ENCODE assay signal across 2 cellular contexts in the genomic region with DNA sequence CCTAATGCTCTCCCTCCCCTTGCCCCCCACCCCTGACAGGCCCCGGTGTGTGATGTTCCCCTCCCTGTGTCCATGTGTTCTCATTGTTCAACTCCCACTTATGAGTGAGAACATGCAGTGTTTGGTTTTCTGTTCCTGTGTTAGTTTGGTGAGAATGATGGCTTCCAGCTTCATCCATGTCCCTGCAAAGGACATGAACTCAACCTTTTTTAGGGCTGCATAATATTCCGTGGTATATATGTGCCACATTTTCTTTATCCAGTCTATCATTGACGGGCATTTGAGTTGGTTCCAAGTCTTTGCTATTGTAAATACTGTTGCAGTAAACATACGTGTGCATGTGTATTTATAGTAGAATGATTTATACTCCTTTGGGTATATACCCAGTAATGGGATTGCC.
DNase-seq lines count a peak whose midpoint lies in the region; ATAC-seq, FAIRE-seq and TF ChIP-seq lines count a peak whose summit lies in the region.
"Not testable (repeated sequence)": the region's sequence is repeated elsewhere in the genome, so short reads cannot be mapped to it uniquely, and the experiment has no call there.

No MANE protein-coding gene starts in this region.

- H2AFZ ChIP-seq in K562 (ENCODE audit: low read depth, low read length), result not testable (repeated sequence)

- FAIRE-seq in K562 (lab: Jason Lieb, UNC), result not testable (repeated sequence)

- H3K4me1 ChIP-seq in HEK293 (ENCODE audit: control insufficient read depth, insufficient read depth, low read length); K562 (replicated peaks in 1 of 2; ENCODE audit: control insufficient read depth in 2 of 2, insufficient read depth in 2 of 2, low read length in 2 of 2): not testable (repeated sequence)

- CTCF ChIA-PET in HEK293 (lab: Yijun Ruan, JAX); K562 (lab: Yijun Ruan, JAX; ENCODE audit: low intra/inter-chr PET ratio): not testable (repeated sequence)

- not testable (repeated sequence) for ATAC-seq in K562

- H3K27ac ChIP-seq in HEK293 (ENCODE audit: extremely low read depth, low read depth, low read length); K562 (ENCODE audit: extremely low read depth, low read depth, low read length): not testable (repeated sequence)

- POLR2A ChIA-PET in HEK293 (lab: Yijun Ruan, JAX); K562 (lab: Yijun Ruan, JAX): not testable (repeated sequence)

- TF ChIP-seq POLR2A in K562 (conservative IDR thresholded peaks at IDR 0.05), result not testable (repeated sequence)

- 0% methylated on average over 3 of the region's 4 CpGs for WGBS in K562 (ENCODE audit: insufficient coverage, low coverage, missing lambda C conversion rate)

- not testable (repeated sequence) for H3K36me3 ChIP-seq in HEK293 (ENCODE audit: control insufficient read depth in 2 of 2, insufficient read depth in 1 of 2, low read length in 2 of 2); K562 (ENCODE audit: control insufficient read depth, insufficient read depth, low read length)

- not testable (repeated sequence) for TF ChIP-seq EP300 in K562 (IDR thresholded peaks at IDR 0.05; ENCODE audit: low read length)

- not testable (repeated sequence) for H3K4me2 ChIP-seq in K562 (ENCODE audit: insufficient read depth, low read length)

- H3K9me1 ChIP-seq in K562 (ENCODE audit: control insufficient read depth, insufficient read depth, low read length), result not testable (repeated sequence)

- TF ChIP-seq CTCF in HEK293 (tag by site-specific recombination; IDR thresholded peaks at IDR 0.05); K562 (IDR thresholded peaks at IDR 0.05 in 2 of 3, conservative IDR thresholded peaks at IDR 0.05 in 1 of 3; ENCODE audit: insufficient read depth in 2 of 3, low read depth in 1 of 3, low read length in 3 of 3): not testable (repeated sequence)

- not testable (repeated sequence) for DNase-seq in K562 (ENCODE audit: extremely low read depth in 1 of 4, low spot score in 3 of 4)

- not testable (repeated sequence) for BruUV-seq in K562 (replicated peaks; lab: Mats Ljungman, UMichigan)

- not testable (repeated sequence) for H3K79me2 ChIP-seq in K562 (ENCODE audit: control insufficient read depth, insufficient read depth, low read length)

- H3K9ac ChIP-seq in K562 (ENCODE audit: insufficient read depth in 1 of 2, low read depth in 2 of 2, low read length in 2 of 2), result not testable (repeated sequence)

- not testable (repeated sequence) for H3K27me3 ChIP-seq in K562 (ENCODE audit: control insufficient read depth in 2 of 2, insufficient read depth in 2 of 2, low read length in 2 of 2)

- TF ChIP-seq RAD21 in K562 (CRISPR knock-in tag; conservative IDR thresholded peaks at IDR 0.05 in 1 of 2, IDR thresholded peaks at IDR 0.05 in 1 of 2), result not testable (repeated sequence)

- H4K20me1 ChIP-seq in K562 (replicated peaks; ENCODE audit: control insufficient read depth, insufficient read depth, low read length), result not testable (repeated sequence)

- intact Hi-C loops in K562 (cut with micrococcal nuclease), result not testable (repeated sequence)

- H3K4me3 ChIP-seq in HEK293 (ENCODE audit: low read depth, low read length); K562: not testable (repeated sequence)

- not testable (repeated sequence) for H3K9me3 ChIP-seq in HEK293 (ENCODE audit: control insufficient read depth, insufficient read depth, low read depth, low read length); K562 (replicated peaks; ENCODE audit: control insufficient read depth, insufficient read depth, low read depth, low read length)

- in situ Hi-C loops in K562 (cut with MboI), result not testable (repeated sequence)

TF ChIP-seq in HEK293, 187 proteins besides CTCF, POLR2A, EP300 and RAD21:
- TF ChIP-seq, protein P1, sequence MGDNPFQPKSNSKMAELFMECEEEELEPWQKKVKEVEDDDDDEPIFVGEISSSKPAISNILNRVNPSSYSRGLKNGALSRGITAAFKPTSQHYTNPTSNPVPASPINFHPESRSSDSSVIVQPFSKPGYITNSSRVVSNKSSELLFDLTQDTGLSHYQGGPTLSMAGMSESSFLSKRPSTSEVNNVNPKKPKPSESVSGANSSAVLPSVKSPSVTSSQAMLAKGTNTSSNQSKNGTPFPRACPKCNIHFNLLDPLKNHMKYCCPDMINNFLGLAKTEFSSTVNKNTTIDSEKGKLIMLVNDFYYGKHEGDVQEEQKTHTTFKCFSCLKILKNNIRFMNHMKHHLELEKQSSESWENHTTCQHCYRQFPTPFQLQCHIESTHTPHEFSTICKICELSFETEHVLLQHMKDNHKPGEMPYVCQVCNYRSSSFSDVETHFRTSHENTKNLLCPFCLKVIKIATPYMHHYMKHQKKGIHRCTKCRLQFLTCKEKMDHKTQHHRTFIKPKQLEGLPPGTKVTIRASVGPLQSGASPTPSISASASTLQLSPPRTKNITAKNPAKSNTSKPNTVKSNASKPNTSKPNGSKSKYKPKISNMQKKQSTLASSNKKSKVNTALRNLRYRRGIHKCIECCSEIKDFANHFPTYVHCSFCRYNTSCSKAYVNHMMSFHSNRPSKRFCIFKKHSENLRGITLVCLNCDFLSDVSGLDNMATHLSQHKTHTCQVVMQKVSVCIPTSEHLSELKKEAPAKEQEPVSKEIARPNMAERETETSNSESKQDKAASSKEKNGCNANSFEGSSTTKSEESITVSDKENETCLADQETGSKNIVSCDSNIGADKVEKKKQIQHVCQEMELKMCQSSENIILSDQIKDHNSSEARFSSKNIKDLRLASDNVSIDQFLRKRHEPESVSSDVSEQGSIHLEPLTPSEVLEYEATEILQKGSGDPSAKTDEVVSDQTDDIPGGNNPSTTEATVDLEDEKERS (tag by site-specific recombination; IDR thresholded peaks at IDR 0.05), result 0 out of 2 replicates have a peak, but pooled peaks have one; percentile 29
- TF ChIP-seq ZNF146 (tag by site-specific recombination; IDR thresholded peaks at IDR 0.05), result peak; percentile 59

TF ChIP-seq in K562, 482 proteins besides CTCF, POLR2A, EP300 and RAD21:
- peak; percentile 56 for TF ChIP-seq ZNF146 (CRISPR knock-in tag; IDR thresholded peaks at IDR 0.05; ENCODE audit: unreplicated experiment)
